ENCODE assay signal across 8 cellular contexts in genomic region chr4:76420311-76420710, GRCh38. TPM values are rescaled to one million over a fixed set of nuclear protein-coding genes. Genes with fewer than 3 reads are reported as not detected.
A peak's percentile ranks its signal among the peaks of the same experiment; 100 is the strongest.
DNase-seq lines count a peak whose midpoint lies in the region; ATAC-seq and TF ChIP-seq lines count a peak whose summit lies in the region.

No MANE protein-coding gene starts in this region.

- H3K4me3 Mint-ChIP-seq in stimulated activated naive CD8-positive, alpha-beta T cell treated with anti-CD3 and anti-CD28 coated beads, Interleukin-15, Interleukin-2, amounts not matched to agents 100 ng/mL and 50 ng/mL, for 24 hours: peak overlapping the region; percentile 65
- H3K4me3 Mint-ChIP-seq in natural killer cell treated with Interleukin-12 subunit alpha and Interleukin-12 subunit beta and Interleukin-15 and Interleukin-18, amount 100 ng/mL, for 72 hours: peak overlapping the region; percentile 33

- no peaks in the 10 kb centered on the region for H3K9me3 Mint-ChIP-seq in stimulated activated naive CD8-positive, alpha-beta T cell treated with anti-CD3 and anti-CD28 coated beads, Interleukin-15, Interleukin-2, amounts not matched to agents 100 ng/mL and 50 ng/mL, for 24 hours
- no peaks in the 10 kb centered on the region for H3K9me3 Mint-ChIP-seq in natural killer cell treated with Interleukin-12 subunit alpha and Interleukin-12 subunit beta and Interleukin-15 and Interleukin-18, amount 100 ng/mL, for 72 hours

- no peak for ATAC-seq in stimulated activated naive CD8-positive, alpha-beta T cell treated with anti-CD3 and anti-CD28 coated beads, Interleukin-15, Interleukin-2, amounts not matched to agents 100 U/mL and 50 U/mL, for 24 hours
- ATAC-seq in natural killer cell treated with Interleukin-12 subunit alpha and Interleukin-12 subunit beta and Interleukin-15 and Interleukin-18, amount 100 ng/mL, for 72 hours: no peak
- ATAC-seq in GM21526 (IDR thresholded peaks at IDR 0.05; ENCODE audit: low FRiP score, unreplicated experiment): no peak
- ATAC-seq in HG03025 (IDR thresholded peaks at IDR 0.05; ENCODE audit: low FRiP score, unreplicated experiment): no peak

- peaks cover 35% of the 10 kb centered on the region for H3K27me3 Mint-ChIP-seq in stimulated activated naive CD8-positive, alpha-beta T cell treated with anti-CD3 and anti-CD28 coated beads, Interleukin-15, Interleukin-2, amounts not matched to agents 100 ng/mL and 50 ng/mL, for 24 hours
- H3K27me3 Mint-ChIP-seq in natural killer cell treated with Interleukin-12 subunit alpha and Interleukin-12 subunit beta and Interleukin-15 and Interleukin-18, amount 100 ng/mL, for 72 hours: peaks cover under 1 to 17% of the 10 kb centered on the region in 2 donors

- TF ChIP-seq CTCF in epithelial cell of proximal tubule (conservative IDR thresholded peaks at IDR 0.05; ENCODE audit: low read depth, low read length): no peak

- no peak for DNase-seq in stimulated activated naive CD8-positive, alpha-beta T cell treated with anti-CD3 and anti-CD28 coated beads, Interleukin-15, Interleukin-2, amounts not matched to agents 100 U/mL and 50 U/mL, for 24 hours
- DNase-seq in epithelial cell of proximal tubule (ENCODE audit: low read depth) (no peak), kidney tubule cell (ENCODE audit: low spot score) (no peak), NCI-H1436 treated with DMSO at 0.1 percent for 48 hours (lab: John Stamatoyannopoulos, UW) (no peak)
- no peak for DNase-seq in natural killer cell treated with Interleukin-12 subunit alpha and Interleukin-12 subunit beta and Interleukin-15 and Interleukin-18, amount 100 ng/mL, for 72 hours (ENCODE audit: low spot score)

- H3K4me1 Mint-ChIP-seq in stimulated activated naive CD8-positive, alpha-beta T cell treated with anti-CD3 and anti-CD28 coated beads, Interleukin-15, Interleukin-2, amounts not matched to agents 100 ng/mL and 50 ng/mL, for 24 hours (ENCODE audit: low read depth): peaks cover 10% of the 10 kb centered on the region
- H3K4me1 Mint-ChIP-seq in natural killer cell treated with Interleukin-12 subunit alpha and Interleukin-12 subunit beta and Interleukin-15 and Interleukin-18, amount 100 ng/mL, for 72 hours (ENCODE audit: low read depth in 2 of 2): peaks cover 0 to 10% of the 10 kb centered on the region in 2 donors

- H3K4me3 ChIP-seq in epithelial cell of proximal tubule (ENCODE audit: low read depth, low read length): peak overlapping the region; percentile 61

- H3K36me3 Mint-ChIP-seq in stimulated activated naive CD8-positive, alpha-beta T cell treated with anti-CD3 and anti-CD28 coated beads, Interleukin-15, Interleukin-2, amounts not matched to agents 100 ng/mL and 50 ng/mL, for 24 hours (ENCODE audit: low read depth): no peaks in the 10 kb centered on the region
- H3K36me3 Mint-ChIP-seq in natural killer cell treated with Interleukin-12 subunit alpha and Interleukin-12 subunit beta and Interleukin-15 and Interleukin-18, amount 100 ng/mL, for 72 hours: no peaks in the 10 kb centered on the region

- H3K27ac Mint-ChIP-seq in stimulated activated naive CD8-positive, alpha-beta T cell treated with anti-CD3 and anti-CD28 coated beads, Interleukin-15, Interleukin-2, amounts not matched to agents 100 ng/mL and 50 ng/mL, for 24 hours: no peak overlapping the region
- H3K27ac Mint-ChIP-seq in natural killer cell treated with Interleukin-12 subunit alpha and Interleukin-12 subunit beta and Interleukin-15 and Interleukin-18, amount 100 ng/mL, for 72 hours: no peak overlapping the region

RNA-seq across cellular contexts. Expression of gene CCDC158, which starts 0.6 kb away (rescaled TPM):
- 0.17 TPM in 1 of 2 replicates, not detected in the other for total RNA-seq in epithelial cell of proximal tubule
- total RNA-seq in natural killer cell treated with Interleukin-12 subunit alpha and Interleukin-12 subunit beta and Interleukin-15 and Interleukin-18, amount 100 ng/mL, for 72 hours: not detected

RNA-seq across cellular contexts. Expression of gene SHROOM3, which starts 14.7 kb away (rescaled TPM):
- total RNA-seq in epithelial cell of proximal tubule: 44.0 and 109 TPM in 2 replicates
- not detected for total RNA-seq in natural killer cell treated with Interleukin-12 subunit alpha and Interleukin-12 subunit beta and Interleukin-15 and Interleukin-18, amount 100 ng/mL, for 72 hours

Comparison
In these comparisons a context has a peak if more than half of its experiments do, and no peak if none do; other contexts are left out.
1. RNA of gene SHROOM3, which starts 14.7 kb away (total RNA-seq): 44.0 to 109 TPM in epithelial cell of proximal tubule; not detected in natural killer cell treated with Interleukin-12 subunit alpha and Interleukin-12 subunit beta and Interleukin-15 and Interleukin-18, amount 100 ng/mL, for 72 hours; every median in the first group is over 10 times any median in the second.